ENCODE assay signal across 8 cellular contexts in genomic region chr17:8016632-8017424, GRCh38. TPM values are rescaled to one million over a fixed set of nuclear protein-coding genes. Genes with fewer than 3 reads are reported as not detected.
A peak's percentile ranks its signal among the peaks of the same experiment; 100 is the strongest.
DNase-seq lines count a peak whose midpoint lies in the region; ATAC-seq, FAIRE-seq and TF ChIP-seq lines count a peak whose summit lies in the region.

No MANE protein-coding gene starts in this region.

- peak overlapping the region; percentile 62 to 70; a peak in 5 of 6 replicates for H3K27ac ChIP-seq in A549
- H3K27ac ChIP-seq in SU-DHL-6 (ENCODE audit: low read depth, low read length) = no peak overlapping the region
- peak overlapping the region in 4 of 8 donors; percentile 24 to 79 (median 70) for H3K27ac ChIP-seq in spleen

- H3K27me3 ChIP-seq in HAP-1 (ENCODE audit: low read depth) (no peaks in the 10 kb centered on the region), SU-DHL-6 (ENCODE audit: low read length) (no peaks in the 10 kb centered on the region; the same call in 1 of the 2 replicates), bronchial epithelial cell (ENCODE audit: control insufficient read depth, insufficient read depth, low read length) (peaks cover 2% of the 10 kb centered on the region), spleen (replicated peaks in 1 of 7) (peaks cover 0 to 76% (median 22%) of the 10 kb centered on the region in 7 donors)

- no peaks in the 10 kb centered on the region for H4K20me1 ChIP-seq in SU-DHL-6 (ENCODE audit: low read depth, low read length)

- no peak for TF ChIP-seq POLR2A in A549 (IDR thresholded peaks at IDR 0.05; ENCODE audit: low read length)
- no peak for TF ChIP-seq POLR2A in spleen (IDR thresholded peaks at IDR 0.05)

- no peaks in the 10 kb centered on the region for H3F3A ChIP-seq in SU-DHL-6 (ENCODE audit: insufficient read depth)

- no peaks in the 10 kb centered on the region for H3K9me2 ChIP-seq in SU-DHL-6 (replicated peaks; ENCODE audit: insufficient read depth, low read length)

- H3K4me2 ChIP-seq in A549 (peak overlapping the region; percentile 88), SU-DHL-6 (ENCODE audit: low read depth, low read length, poor library complexity, severe bottlenecking) (no peak overlapping the region)

- TF ChIP-seq CTCF in A549 (IDR thresholded peaks at IDR 0.05) = peak; percentile 89
- TF ChIP-seq CTCF in SU-DHL-6 (IDR thresholded peaks at IDR 0.05; ENCODE audit: insufficient read depth, low read length, poor library complexity, severe bottlenecking) = peak; percentile 19
- peak; percentile 91 for TF ChIP-seq CTCF in bronchial epithelial cell (IDR thresholded peaks at IDR 0.05; ENCODE audit: insufficient read depth, low read length, severe bottlenecking)
- TF ChIP-seq CTCF in spleen (IDR thresholded peaks at IDR 0.05 in 8 of 11, conservative IDR thresholded peaks at IDR 0.05 in 3 of 11) = peak; percentile 34 to 88 (median 57)

- H3K4me1 ChIP-seq in A549 = peaks cover 5% of the 10 kb centered on the region; the same call in 1 of the 3 replicates
- peaks cover 9% of the 10 kb centered on the region for H3K4me1 ChIP-seq in HAP-1
- peaks cover 10 to 66% (median 40%) of the 10 kb centered on the region in 6 donors for H3K4me1 ChIP-seq in spleen

- H3K36me3 ChIP-seq in HAP-1 (replicated peaks) (no peaks in the 10 kb centered on the region), SU-DHL-6 (ENCODE audit: low read length) (no peaks in the 10 kb centered on the region), bronchial epithelial cell (ENCODE audit: control insufficient read depth, insufficient read depth, low read length) (no peaks in the 10 kb centered on the region), spleen (no peaks in the 10 kb centered on the region)

- in situ Hi-C loops in HAP-1 (cut with MboI; ENCODE audit: low sequenced_read_pairs) = no loop called here

- H3K9ac ChIP-seq in SU-DHL-6 (ENCODE audit: low read length) = no peak overlapping the region

- H3K4me3 ChIP-seq in A549 (peak overlapping the region; percentile 47), HAP-1 (peak overlapping the region; percentile 25), SU-DHL-6 (ENCODE audit: insufficient read depth, low read length, poor library complexity, severe bottlenecking) (no peak overlapping the region), bronchial epithelial cell (ENCODE audit: low read depth, low read length) (peak overlapping the region; percentile 51), spleen (peak overlapping the region; percentile 2 to 68 (median 33))

- H3K79me2 ChIP-seq in SU-DHL-6 (ENCODE audit: insufficient read depth, low read length) = no peaks in the 10 kb centered on the region

- ATAC-seq in A549 = peak; percentile 76 to 92
- ATAC-seq in GM18907 (IDR thresholded peaks at IDR 0.05; ENCODE audit: unreplicated experiment) = no peak

- peak; percentile 62 to 66 for DNase-seq in A549 (ENCODE audit: low read depth in 1 of 2, low spot score in 1 of 2)
- peak; percentile 41 to 82 for DNase-seq in HAP-1 (ENCODE audit: low spot score in 2 of 2)
- peak; percentile 60 for DNase-seq in bronchial epithelial cell (ENCODE audit: low read depth)
- peak; percentile 42 for DNase-seq in iris pigment epithelial cell (ENCODE audit: low read depth)
- DNase-seq in spleen = peak; percentile 81
- no peak for DNase-seq in activated gamma-delta T cell treated with Interleukin-2 at 50 U/mL for 16 hours

- intact Hi-C loops in spleen (cut with DNase I; ENCODE audit: low total_unique reads) = no loop called here

- H2AFZ ChIP-seq in SU-DHL-6 (ENCODE audit: low read depth, low read length, severe bottlenecking) = no peak overlapping the region

- POLR2A ChIA-PET in A549 (lab: Yijun Ruan, JAX) = interaction anchor here (0.6 kb wide), 1 partner anchor 54 kb away, joined by 6 read pairs; no protein-coding TSS in a partner anchor

- CTCF ChIA-PET in A549 (lab: Yijun Ruan, JAX) = interaction anchor here (0.6 to 13.5 kb wide), 31 partner anchors 12 to 290 kb away, joined by 3 to 148 read pairs (median 4); partner anchors contain the start of gene GUCY2D

- no peaks in the 10 kb centered on the region for H3K9me3 ChIP-seq in A549
- H3K9me3 ChIP-seq in HAP-1 = no peaks in the 10 kb centered on the region
- no peaks in the 10 kb centered on the region for H3K9me3 ChIP-seq in SU-DHL-6 (ENCODE audit: insufficient read depth, low read length)
- H3K9me3 ChIP-seq in spleen = no peaks in the 10 kb centered on the region

- TF ChIP-seq RAD21 in A549 (conservative IDR thresholded peaks at IDR 0.05 in 1 of 2, IDR thresholded peaks at IDR 0.05 in 1 of 2) = peak; percentile 72 to 77

- TF ChIP-seq EP300 in A549 (IDR thresholded peaks at IDR 0.05) = no peak

- FAIRE-seq in A549 (lab: Jason Lieb, UNC) (peak; percentile 13), bronchial epithelial cell (lab: Jason Lieb, UNC) (peak; percentile 32)

- 32% methylated on average over 12 of the region's 12 CpGs for WGBS in A549 (ENCODE audit: missing lambda C conversion rate)
- 18 to 23% (median 20%) methylated on average over 10 to 12 of the region's 12 CpGs for WGBS in spleen, 5 donors

TF ChIP-seq in A549, 52 proteins besides CTCF, POLR2A, EP300 and RAD21:
- TF ChIP-seq CHD2 (IDR thresholded peaks at IDR 0.05; ENCODE audit: low read length, partially characterized antibody) (no peak), RCOR1 (IDR thresholded peaks at IDR 0.05; ENCODE audit: low read depth, low read length) (peak; percentile 8; the same call in 1 of the 2 replicates), SMC3 (IDR thresholded peaks at IDR 0.05) (peak; percentile 63)

RNA-seq across cellular contexts. Expression of gene GUCY2D, which starts 14.4 kb away (rescaled TPM):
- polyA plus RNA-seq in A549 (2011; rRNA removed) = not detected in 2 replicates
- polyA plus RNA-seq in A549 (2012; cell fraction: cytosol; rRNA removed) = not detected in 2 replicates
- polyA plus RNA-seq in A549 (2012; cell fraction: nucleus; rRNA removed) = 0.16 TPM in 1 of 2 replicates, not detected in the other
- 0.14 to 0.50 TPM in 2 of 3 replicates, not detected in the other for polyA plus RNA-seq in A549 (2017; fragmentation: RNase III; extraction: RNeasy Plus Mini Kit Qiagen cat#74134 plus additional on column Dnase treatment)
- polyA minus RNA-seq in A549 (2011; rRNA and poly(A)+ RNA removed) = not detected in 2 replicates
- total RNA-seq in bronchial epithelial cell = 0.13 TPM in 1 of 2 replicates, not detected in the other
- total RNA-seq in spleen = under 1 TPM in 2 of 7 donors, not detected in 5; 0.07 to 0.43 TPM
- polyA plus RNA-seq in spleen = under 1 TPM in 1 of 3 donors, not detected in 2; 0.03 TPM

RNA-seq across cellular contexts. Expression of gene ALOX15B, which starts 22.0 kb away (rescaled TPM):
- polyA plus RNA-seq in A549 (2011; rRNA removed) = not detected in 2 replicates
- 0.03 TPM in 1 of 2 replicates, not detected in the other for polyA plus RNA-seq in A549 (2012; cell fraction: cytosol; rRNA removed)
- polyA plus RNA-seq in A549 (2012; cell fraction: nucleus; rRNA removed) = 0.02 and 0.05 TPM in 2 replicates
- polyA plus RNA-seq in A549 (2017; fragmentation: RNase III; extraction: RNeasy Plus Mini Kit Qiagen cat#74134 plus additional on column Dnase treatment) = not detected in 3 replicates
- polyA minus RNA-seq in A549 (2011; rRNA and poly(A)+ RNA removed) = not detected in 2 replicates
- total RNA-seq in bronchial epithelial cell = 5.8 and 20.6 TPM in 2 replicates
- total RNA-seq in spleen = 1 to 10 TPM in 5 of 7 donors, under 1 TPM in 2; 0.13 to 6.2 (median 2.8) TPM
- polyA plus RNA-seq in spleen = 1 to 10 TPM; 1.0 to 7.8 (median 2.7) TPM

Comparison
In these comparisons a context has a peak if more than half of its experiments do, and no peak if none do; other contexts are left out.
1. CTCF ChIP-seq: peak in every context shown above with its lines; median percentile 91 in bronchial epithelial cell; 89 in A549; 57 in spleen; 19 in SU-DHL-6.